Comparison of ENCODE assay signal across 1 cellular context in genomic region chr6:52735071-52735470, GRCh38.
TF ChIP-seq lines count a peak whose summit lies in the region.

No MANE protein-coding gene starts in this region.

TF ChIP-seq in HepG2, 621 proteins besides CTCF, POLR2A, EP300 and RAD21 (continued from another document):
- TF ChIP-seq KIAA2018 (CRISPR knock-in tag; IDR thresholded peaks at IDR 0.05; ENCODE audit: borderline replicate concordance) (no peak), ZMYM4 (CRISPR knock-in tag; IDR thresholded peaks at IDR 0.05) (peak; percentile 56; the same call in 1 of the 2 replicates), SPEN (CRISPR knock-in tag; IDR thresholded peaks at IDR 0.05; ENCODE audit: low read depth) (no peak), KDM1A (CRISPR knock-in tag; IDR thresholded peaks at IDR 0.05) (no peak), HBP1 (CRISPR knock-in tag; IDR thresholded peaks at IDR 0.05; ENCODE audit: low read depth) (no peak), KDM6A (CRISPR knock-in tag; IDR thresholded peaks at IDR 0.05; ENCODE audit: low read depth) (no peak), ZNF672 (CRISPR knock-in tag; IDR thresholded peaks at IDR 0.05) (no peak), ZNF292 (CRISPR knock-in tag; IDR thresholded peaks at IDR 0.05; ENCODE audit: borderline replicate concordance, low read depth) (0 out of 2 replicates have a peak, but pooled peaks have one; percentile 53), POGZ (CRISPR knock-in tag; IDR thresholded peaks at IDR 0.05) (peak; percentile 77), IKZF5 (CRISPR knock-in tag; IDR thresholded peaks at IDR 0.05) (no peak), SOX5 (CRISPR knock-in tag; IDR thresholded peaks at IDR 0.05; ENCODE audit: borderline replicate concordance) (no peak), PHB2 (IDR thresholded peaks at IDR 0.05; ENCODE audit: partially characterized antibody) (no peak), NCOA5 (CRISPR knock-in tag; IDR thresholded peaks at IDR 0.05) (no peak), THYN1 (CRISPR knock-in tag; IDR thresholded peaks at IDR 0.05; ENCODE audit: borderline replicate concordance, low read depth) (no peak), ZNF530 (CRISPR knock-in tag; IDR thresholded peaks at IDR 0.05; ENCODE audit: low read depth) (no peak), ZBTB42 (CRISPR knock-in tag; IDR thresholded peaks at IDR 0.05) (no peak), STAT6 (CRISPR knock-in tag; IDR thresholded peaks at IDR 0.05; ENCODE audit: borderline replicate concordance) (no peak), ELF3 (CRISPR knock-in tag; IDR thresholded peaks at IDR 0.05) (no peak), GTF3A (CRISPR knock-in tag; conservative IDR thresholded peaks at IDR 0.05) (no peak), NFYB (CRISPR knock-in tag; IDR thresholded peaks at IDR 0.05) (no peak), ZNF766 (CRISPR knock-in tag; IDR thresholded peaks at IDR 0.05; ENCODE audit: borderline replicate concordance) (no peak), DR1 (CRISPR knock-in tag; IDR thresholded peaks at IDR 0.05) (no peak), HDAC2 (CRISPR knock-in tag; IDR thresholded peaks at IDR 0.05) (0 out of 2 replicates have a peak, but pooled peaks have one; percentile 35), PATZ1 (CRISPR knock-in tag; IDR thresholded peaks at IDR 0.05) (0 out of 2 replicates have a peak, but pooled peaks have one; percentile 21), MTA1 (CRISPR knock-in tag; IDR thresholded peaks at IDR 0.05; ENCODE audit: borderline replicate concordance) (peak; percentile 47; the same call in 1 of the 2 replicates), CSRNP2 (CRISPR knock-in tag; conservative IDR thresholded peaks at IDR 0.05; ENCODE audit: low read depth) (no peak), ELF1 (CRISPR knock-in tag; IDR thresholded peaks at IDR 0.05) (no peak), ZNF18 (CRISPR knock-in tag; IDR thresholded peaks at IDR 0.05; ENCODE audit: insufficient replicate concordance) (no peak), NKX3-1 (CRISPR knock-in tag; IDR thresholded peaks at IDR 0.05) (no peak)
- TF ChIP-seq, protein P1, sequence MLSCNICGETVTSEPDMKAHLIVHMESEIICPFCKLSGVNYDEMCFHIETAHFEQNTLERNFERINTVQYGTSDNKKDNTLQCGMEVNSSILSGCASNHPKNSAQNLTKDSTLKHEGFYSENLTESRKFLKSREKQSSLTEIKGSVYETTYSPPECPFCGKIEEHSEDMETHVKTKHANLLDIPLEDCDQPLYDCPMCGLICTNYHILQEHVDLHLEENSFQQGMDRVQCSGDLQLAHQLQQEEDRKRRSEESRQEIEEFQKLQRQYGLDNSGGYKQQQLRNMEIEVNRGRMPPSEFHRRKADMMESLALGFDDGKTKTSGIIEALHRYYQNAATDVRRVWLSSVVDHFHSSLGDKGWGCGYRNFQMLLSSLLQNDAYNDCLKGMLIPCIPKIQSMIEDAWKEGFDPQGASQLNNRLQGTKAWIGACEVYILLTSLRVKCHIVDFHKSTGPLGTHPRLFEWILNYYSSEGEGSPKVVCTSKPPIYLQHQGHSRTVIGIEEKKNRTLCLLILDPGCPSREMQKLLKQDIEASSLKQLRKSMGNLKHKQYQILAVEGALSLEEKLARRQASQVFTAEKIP (CRISPR knock-in tag; IDR thresholded peaks at IDR 0.05; ENCODE audit: borderline replicate concordance) = no peak
- TF ChIP-seq, protein P2, sequence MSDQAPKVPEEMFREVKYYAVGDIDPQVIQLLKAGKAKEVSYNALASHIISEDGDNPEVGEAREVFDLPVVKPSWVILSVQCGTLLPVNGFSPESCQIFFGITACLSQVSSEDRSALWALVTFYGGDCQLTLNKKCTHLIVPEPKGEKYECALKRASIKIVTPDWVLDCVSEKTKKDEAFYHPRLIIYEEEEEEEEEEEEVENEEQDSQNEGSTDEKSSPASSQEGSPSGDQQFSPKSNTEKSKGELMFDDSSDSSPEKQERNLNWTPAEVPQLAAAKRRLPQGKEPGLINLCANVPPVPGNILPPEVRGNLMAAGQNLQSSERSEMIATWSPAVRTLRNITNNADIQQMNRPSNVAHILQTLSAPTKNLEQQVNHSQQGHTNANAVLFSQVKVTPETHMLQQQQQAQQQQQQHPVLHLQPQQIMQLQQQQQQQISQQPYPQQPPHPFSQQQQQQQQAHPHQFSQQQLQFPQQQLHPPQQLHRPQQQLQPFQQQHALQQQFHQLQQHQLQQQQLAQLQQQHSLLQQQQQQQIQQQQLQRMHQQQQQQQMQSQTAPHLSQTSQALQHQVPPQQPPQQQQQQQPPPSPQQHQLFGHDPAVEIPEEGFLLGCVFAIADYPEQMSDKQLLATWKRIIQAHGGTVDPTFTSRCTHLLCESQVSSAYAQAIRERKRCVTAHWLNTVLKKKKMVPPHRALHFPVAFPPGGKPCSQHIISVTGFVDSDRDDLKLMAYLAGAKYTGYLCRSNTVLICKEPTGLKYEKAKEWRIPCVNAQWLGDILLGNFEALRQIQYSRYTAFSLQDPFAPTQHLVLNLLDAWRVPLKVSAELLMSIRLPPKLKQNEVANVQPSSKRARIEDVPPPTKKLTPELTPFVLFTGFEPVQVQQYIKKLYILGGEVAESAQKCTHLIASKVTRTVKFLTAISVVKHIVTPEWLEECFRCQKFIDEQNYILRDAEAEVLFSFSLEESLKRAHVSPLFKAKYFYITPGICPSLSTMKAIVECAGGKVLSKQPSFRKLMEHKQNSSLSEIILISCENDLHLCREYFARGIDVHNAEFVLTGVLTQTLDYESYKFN (CRISPR knock-in tag; conservative IDR thresholded peaks at IDR 0.05) = 0 out of 2 replicates have a peak, but pooled peaks have one; percentile 18
TF ChIP-seq in HepG2: peak in this region for 27.
